In the genomic region with DNA sequence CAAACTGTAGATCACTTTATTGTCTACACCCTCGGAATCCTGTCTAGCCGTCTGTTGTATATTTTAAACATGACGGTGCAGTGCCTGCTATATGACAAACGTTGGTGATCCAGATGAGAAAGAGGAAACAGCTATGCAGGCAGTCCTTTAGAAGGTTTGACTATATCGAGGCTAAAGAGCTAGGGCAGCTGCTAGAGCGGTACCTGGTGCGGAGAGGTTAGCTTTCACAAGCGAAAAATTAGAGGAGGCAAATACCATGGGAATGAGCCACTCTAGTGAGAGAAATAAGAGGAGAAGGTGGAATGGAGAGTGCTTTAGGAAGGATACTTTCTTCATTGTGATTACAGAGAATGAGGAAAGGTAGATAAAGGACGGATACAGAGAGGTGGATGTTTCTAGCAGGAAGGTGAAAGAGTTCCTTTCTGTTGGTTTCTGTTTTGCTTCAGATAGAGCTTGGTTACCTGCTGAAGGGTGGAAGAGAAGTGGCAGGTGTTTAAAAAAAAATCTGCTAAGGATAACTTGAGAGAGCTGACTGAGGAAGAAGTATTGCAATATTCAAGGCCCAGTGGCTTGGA, we compare ENCODE assay signal across 1 cellular context.
TF ChIP-seq lines count a peak whose summit lies in the region.

No MANE protein-coding gene starts in this region.

TF ChIP-seq in GM23338, 12 proteins besides CTCF, POLR2A, EP300 and RAD21:
- TF ChIP-seq, protein P1, sequence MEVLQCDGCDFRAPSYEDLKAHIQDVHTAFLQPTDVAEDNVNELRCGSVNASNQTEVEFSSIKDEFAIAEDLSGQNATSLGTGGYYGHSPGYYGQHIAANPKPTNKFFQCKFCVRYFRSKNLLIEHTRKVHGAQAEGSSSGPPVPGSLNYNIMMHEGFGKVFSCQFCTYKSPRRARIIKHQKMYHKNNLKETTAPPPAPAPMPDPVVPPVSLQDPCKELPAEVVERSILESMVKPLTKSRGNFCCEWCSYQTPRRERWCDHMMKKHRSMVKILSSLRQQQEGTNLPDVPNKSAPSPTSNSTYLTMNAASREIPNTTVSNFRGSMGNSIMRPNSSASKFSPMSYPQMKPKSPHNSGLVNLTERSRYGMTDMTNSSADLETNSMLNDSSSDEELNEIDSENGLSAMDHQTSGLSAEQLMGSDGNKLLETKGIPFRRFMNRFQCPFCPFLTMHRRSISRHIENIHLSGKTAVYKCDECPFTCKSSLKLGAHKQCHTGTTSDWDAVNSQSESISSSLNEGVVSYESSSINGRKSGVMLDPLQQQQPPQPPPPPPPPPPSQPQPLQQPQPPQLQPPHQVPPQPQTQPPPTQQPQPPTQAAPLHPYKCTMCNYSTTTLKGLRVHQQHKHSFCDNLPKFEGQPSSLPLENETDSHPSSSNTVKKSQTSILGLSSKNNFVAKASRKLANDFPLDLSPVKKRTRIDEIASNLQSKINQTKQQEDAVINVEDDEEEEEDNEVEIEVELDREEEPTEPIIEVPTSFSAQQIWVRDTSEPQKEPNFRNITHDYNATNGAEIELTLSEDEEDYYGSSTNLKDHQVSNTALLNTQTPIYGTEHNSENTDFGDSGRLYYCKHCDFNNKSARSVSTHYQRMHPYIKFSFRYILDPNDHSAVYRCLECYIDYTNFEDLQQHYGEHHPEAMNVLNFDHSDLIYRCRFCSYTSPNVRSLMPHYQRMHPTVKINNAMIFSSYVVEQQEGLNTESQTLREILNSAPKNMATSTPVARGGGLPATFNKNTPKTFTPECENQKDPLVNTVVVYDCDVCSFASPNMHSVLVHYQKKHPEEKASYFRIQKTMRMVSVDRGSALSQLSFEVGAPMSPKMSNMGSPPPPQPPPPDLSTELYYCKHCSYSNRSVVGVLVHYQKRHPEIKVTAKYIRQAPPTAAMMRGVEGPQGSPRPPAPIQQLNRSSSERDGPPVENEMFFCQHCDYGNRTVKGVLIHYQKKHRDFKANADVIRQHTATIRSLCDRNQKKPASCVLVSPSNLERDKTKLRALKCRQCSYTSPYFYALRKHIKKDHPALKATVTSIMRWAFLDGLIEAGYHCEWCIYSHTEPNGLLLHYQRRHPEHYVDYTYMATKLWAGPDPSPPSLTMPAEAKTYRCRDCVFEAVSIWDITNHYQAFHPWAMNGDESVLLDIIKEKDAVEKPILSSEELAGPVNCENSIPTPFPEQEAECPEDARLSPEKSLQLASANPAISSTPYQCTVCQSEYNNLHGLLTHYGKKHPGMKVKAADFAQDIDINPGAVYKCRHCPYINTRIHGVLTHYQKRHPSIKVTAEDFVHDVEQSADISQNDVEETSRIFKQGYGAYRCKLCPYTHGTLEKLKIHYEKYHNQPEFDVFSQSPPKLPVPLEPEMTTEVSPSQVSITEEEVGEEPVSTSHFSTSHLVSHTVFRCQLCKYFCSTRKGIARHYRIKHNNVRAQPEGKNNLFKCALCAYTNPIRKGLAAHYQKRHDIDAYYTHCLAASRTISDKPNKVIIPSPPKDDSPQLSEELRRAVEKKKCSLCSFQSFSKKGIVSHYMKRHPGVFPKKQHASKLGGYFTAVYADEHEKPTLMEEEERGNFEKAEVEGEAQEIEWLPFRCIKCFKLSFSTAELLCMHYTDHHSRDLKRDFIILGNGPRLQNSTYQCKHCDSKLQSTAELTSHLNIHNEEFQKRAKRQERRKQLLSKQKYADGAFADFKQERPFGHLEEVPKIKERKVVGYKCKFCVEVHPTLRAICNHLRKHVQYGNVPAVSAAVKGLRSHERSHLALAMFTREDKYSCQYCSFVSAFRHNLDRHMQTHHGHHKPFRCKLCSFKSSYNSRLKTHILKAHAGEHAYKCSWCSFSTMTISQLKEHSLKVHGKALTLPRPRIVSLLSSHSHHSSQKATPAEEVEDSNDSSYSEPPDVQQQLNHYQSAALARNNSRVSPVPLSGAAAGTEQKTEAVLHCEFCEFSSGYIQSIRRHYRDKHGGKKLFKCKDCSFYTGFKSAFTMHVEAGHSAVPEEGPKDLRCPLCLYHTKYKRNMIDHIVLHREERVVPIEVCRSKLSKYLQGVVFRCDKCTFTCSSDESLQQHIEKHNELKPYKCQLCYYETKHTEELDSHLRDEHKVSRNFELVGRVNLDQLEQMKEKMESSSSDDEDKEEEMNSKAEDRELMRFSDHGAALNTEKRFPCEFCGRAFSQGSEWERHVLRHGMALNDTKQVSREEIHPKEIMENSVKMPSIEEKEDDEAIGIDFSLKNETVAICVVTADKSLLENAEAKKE (CRISPR knock-in tag; IDR thresholded peaks at IDR 0.05) = no peak
- TF ChIP-seq CREB1 (CRISPR knock-in tag; IDR thresholded peaks at IDR 0.05; ENCODE audit: low read depth) (no peak), ZNF331 (CRISPR knock-in tag; IDR thresholded peaks at IDR 0.05; ENCODE audit: low read depth) (no peak), EZH2phosphoT487 (IDR thresholded peaks at IDR 0.05; ENCODE audit: unreplicated experiment) (no peak), EZH2 (IDR thresholded peaks at IDR 0.05; ENCODE audit: low read depth, unreplicated experiment) (no peak), ZNF114 (CRISPR knock-in tag; IDR thresholded peaks at IDR 0.05) (no peak), POLR2AphosphoS5 (IDR thresholded peaks at IDR 0.05; ENCODE audit: low read depth) (no peak), STAT1 (IDR thresholded peaks at IDR 0.05; ENCODE audit: unreplicated experiment) (no peak), NANOG (IDR thresholded peaks at IDR 0.05; ENCODE audit: borderline replicate concordance) (no peak), JUNB (IDR thresholded peaks at IDR 0.05; ENCODE audit: unreplicated experiment) (no peak)
- TF ChIP-seq, protein P2, sequence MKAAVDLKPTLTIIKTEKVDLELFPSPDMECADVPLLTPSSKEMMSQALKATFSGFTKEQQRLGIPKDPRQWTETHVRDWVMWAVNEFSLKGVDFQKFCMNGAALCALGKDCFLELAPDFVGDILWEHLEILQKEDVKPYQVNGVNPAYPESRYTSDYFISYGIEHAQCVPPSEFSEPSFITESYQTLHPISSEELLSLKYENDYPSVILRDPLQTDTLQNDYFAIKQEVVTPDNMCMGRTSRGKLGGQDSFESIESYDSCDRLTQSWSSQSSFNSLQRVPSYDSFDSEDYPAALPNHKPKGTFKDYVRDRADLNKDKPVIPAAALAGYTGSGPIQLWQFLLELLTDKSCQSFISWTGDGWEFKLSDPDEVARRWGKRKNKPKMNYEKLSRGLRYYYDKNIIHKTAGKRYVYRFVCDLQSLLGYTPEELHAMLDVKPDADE (IDR thresholded peaks at IDR 0.05) = no peak
- TF ChIP-seq, protein P3, sequence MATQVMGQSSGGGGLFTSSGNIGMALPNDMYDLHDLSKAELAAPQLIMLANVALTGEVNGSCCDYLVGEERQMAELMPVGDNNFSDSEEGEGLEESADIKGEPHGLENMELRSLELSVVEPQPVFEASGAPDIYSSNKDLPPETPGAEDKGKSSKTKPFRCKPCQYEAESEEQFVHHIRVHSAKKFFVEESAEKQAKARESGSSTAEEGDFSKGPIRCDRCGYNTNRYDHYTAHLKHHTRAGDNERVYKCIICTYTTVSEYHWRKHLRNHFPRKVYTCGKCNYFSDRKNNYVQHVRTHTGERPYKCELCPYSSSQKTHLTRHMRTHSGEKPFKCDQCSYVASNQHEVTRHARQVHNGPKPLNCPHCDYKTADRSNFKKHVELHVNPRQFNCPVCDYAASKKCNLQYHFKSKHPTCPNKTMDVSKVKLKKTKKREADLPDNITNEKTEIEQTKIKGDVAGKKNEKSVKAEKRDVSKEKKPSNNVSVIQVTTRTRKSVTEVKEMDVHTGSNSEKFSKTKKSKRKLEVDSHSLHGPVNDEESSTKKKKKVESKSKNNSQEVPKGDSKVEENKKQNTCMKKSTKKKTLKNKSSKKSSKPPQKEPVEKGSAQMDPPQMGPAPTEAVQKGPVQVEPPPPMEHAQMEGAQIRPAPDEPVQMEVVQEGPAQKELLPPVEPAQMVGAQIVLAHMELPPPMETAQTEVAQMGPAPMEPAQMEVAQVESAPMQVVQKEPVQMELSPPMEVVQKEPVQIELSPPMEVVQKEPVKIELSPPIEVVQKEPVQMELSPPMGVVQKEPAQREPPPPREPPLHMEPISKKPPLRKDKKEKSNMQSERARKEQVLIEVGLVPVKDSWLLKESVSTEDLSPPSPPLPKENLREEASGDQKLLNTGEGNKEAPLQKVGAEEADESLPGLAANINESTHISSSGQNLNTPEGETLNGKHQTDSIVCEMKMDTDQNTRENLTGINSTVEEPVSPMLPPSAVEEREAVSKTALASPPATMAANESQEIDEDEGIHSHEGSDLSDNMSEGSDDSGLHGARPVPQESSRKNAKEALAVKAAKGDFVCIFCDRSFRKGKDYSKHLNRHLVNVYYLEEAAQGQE (IDR thresholded peaks at IDR 0.05; ENCODE audit: unreplicated experiment) = no peak
TF ChIP-seq in GM23338: peak in this region for 0.
